8 cellular contexts compared by ENCODE assay signal in the genomic region with DNA sequence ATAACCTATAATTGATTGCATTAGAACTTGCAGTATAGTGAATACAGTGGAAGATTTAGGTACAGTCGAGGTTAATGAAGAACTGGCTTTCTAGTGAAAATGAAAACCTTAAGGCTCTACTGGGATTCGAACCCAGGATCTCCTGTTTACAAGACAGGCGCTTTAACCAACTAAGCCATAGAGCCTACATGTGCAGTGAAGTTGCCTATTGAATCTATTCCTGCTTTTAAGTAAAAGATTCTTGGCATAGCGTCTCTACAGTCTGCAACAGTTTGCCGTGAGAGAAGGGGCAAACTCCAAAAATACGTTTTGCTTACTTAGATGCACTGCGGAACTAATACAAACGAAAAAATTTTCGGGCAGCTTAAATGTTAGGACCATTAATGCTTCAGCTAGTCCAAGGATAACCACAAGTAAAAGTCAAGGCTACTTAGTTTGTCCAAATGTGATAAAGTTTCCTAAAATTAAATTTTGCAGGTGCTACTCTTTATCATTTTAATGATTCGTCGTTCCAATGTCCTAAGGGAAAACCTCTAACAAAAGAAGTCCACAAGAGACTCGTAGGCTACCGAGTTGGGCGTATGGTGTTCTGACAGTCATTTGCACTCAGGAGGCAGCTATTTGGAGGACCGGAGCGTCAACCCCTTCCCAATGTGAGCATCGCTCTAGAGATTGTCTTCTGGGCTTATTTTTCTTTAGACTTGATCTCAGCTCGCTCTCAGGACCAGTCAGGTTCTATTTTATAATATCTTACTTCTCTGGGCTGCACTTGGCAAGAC. TPM values are rescaled to one million over a fixed set of nuclear protein-coding genes. Genes with fewer than 3 reads are reported as not detected.
A peak's percentile ranks its signal among the peaks of the same experiment; 100 is the strongest.
DNase-seq lines count a peak whose midpoint lies in the region; ATAC-seq and TF ChIP-seq lines count a peak whose summit lies in the region.

No MANE protein-coding gene starts in this region.

- peak overlapping the region; percentile 59 for H3K4me3 Mint-ChIP-seq in activated CD4-positive, alpha-beta T cell treated with anti-CD3 and anti-CD28 coated beads for 36 hours
- H3K4me3 Mint-ChIP-seq in endothelial cell (ENCODE audit: unreplicated experiment) (peak overlapping the region; percentile 85), osteocyte (ENCODE audit: unreplicated experiment) (peak overlapping the region; percentile 61)

- DNase-seq in activated CD4-positive, alpha-beta T cell treated with anti-CD3 and anti-CD28 coated beads for 36 hours, result peak; percentile 39
- DNase-seq in activated CD4-positive, alpha-beta T cell treated with anti-CD3 and anti-CD28 coated beads, Interleukin-2, amount 50 U/mL, for 1 hour, result no peak
- peak; percentile 91 for DNase-seq in HT-29 (ENCODE audit: low spot score)
- peak; percentile 90 for DNase-seq in RKO (ENCODE audit: low spot score)
- peak; percentile 55 for DNase-seq in endothelial cell (ENCODE audit: low spot score)
- no peak for DNase-seq in osteocyte (ENCODE audit: extremely low spot score, unreplicated experiment)
- DNase-seq in cerebellum (ENCODE audit: low spot score), result no peak

- H3K27me3 Mint-ChIP-seq in activated CD4-positive, alpha-beta T cell treated with anti-CD3 and anti-CD28 coated beads for 36 hours, result peaks cover 41% of the 10 kb centered on the region
- H3K27me3 Mint-ChIP-seq in endothelial cell (ENCODE audit: unreplicated experiment) (no peaks in the 10 kb centered on the region), osteocyte (ENCODE audit: unreplicated experiment) (peaks cover 46% of the 10 kb centered on the region)

- ATAC-seq in activated CD4-positive, alpha-beta T cell treated with anti-CD3 and anti-CD28 coated beads for 36 hours, result peak; percentile 88
- no peak for ATAC-seq in HG03135 (IDR thresholded peaks at IDR 0.05; ENCODE audit: unreplicated experiment)

- TF ChIP-seq CTCF in endothelial cell (IDR thresholded peaks at IDR 0.05; ENCODE audit: unreplicated experiment) (no peak), osteocyte (IDR thresholded peaks at IDR 0.05) (no peak)

- CTCF ChIA-PET in activated CD4-positive, alpha-beta T cell treated with anti-CD3 and anti-CD28 coated beads for 36 hours (lab: Charles Lee), result interaction anchor here (0.5 to 1.6 kb wide), 6 partner anchors 11 to 411 kb away, joined by 3 to 4 read pairs (median 4); a partner anchor contains a TSS

- POLR2A ChIA-PET in activated CD4-positive, alpha-beta T cell treated with anti-CD3 and anti-CD28 coated beads for 36 hours (lab: Charles Lee), result no interaction called here

- intact Hi-C loops in activated CD4-positive, alpha-beta T cell treated with anti-CD3 and anti-CD28 coated beads for 36 hours (cut with DNase I, micrococcal nuclease), result loop anchor here in 1 of 2 experiments (2.0 kb wide), 1 partner anchor 14 kb away; no protein-coding TSS in a partner anchor

- no peaks in the 10 kb centered on the region for H3K36me3 Mint-ChIP-seq in activated CD4-positive, alpha-beta T cell treated with anti-CD3 and anti-CD28 coated beads for 36 hours (ENCODE audit: low read depth)
- no peaks in the 10 kb centered on the region for H3K36me3 Mint-ChIP-seq in endothelial cell (ENCODE audit: low read depth, unreplicated experiment)
- H3K36me3 Mint-ChIP-seq in osteocyte (ENCODE audit: unreplicated experiment), result no peaks in the 10 kb centered on the region

- no peak overlapping the region for H3K27ac Mint-ChIP-seq in activated CD4-positive, alpha-beta T cell treated with anti-CD3 and anti-CD28 coated beads for 36 hours
- peak overlapping the region; percentile 13 for H3K27ac Mint-ChIP-seq in endothelial cell (ENCODE audit: unreplicated experiment)
- H3K27ac Mint-ChIP-seq in osteocyte (ENCODE audit: unreplicated experiment), result no peak overlapping the region

- H3K4me1 Mint-ChIP-seq in activated CD4-positive, alpha-beta T cell treated with anti-CD3 and anti-CD28 coated beads for 36 hours, result peaks cover 11% of the 10 kb centered on the region
- H3K4me1 Mint-ChIP-seq in endothelial cell (ENCODE audit: unreplicated experiment), result peaks cover 9% of the 10 kb centered on the region
- peaks cover 7% of the 10 kb centered on the region for H3K4me1 Mint-ChIP-seq in osteocyte (ENCODE audit: unreplicated experiment)

- H3K9me3 Mint-ChIP-seq in activated CD4-positive, alpha-beta T cell treated with anti-CD3 and anti-CD28 coated beads for 36 hours (ENCODE audit: low read depth), result no peaks in the 10 kb centered on the region
- H3K9me3 Mint-ChIP-seq in endothelial cell (ENCODE audit: unreplicated experiment) (no peaks in the 10 kb centered on the region), osteocyte (ENCODE audit: unreplicated experiment) (no peaks in the 10 kb centered on the region)

RNA-seq across cellular contexts. Expression of a gene that starts 31.3 kb away (rescaled TPM):
- total RNA-seq in activated CD4-positive, alpha-beta T cell treated with anti-CD3 and anti-CD28 coated beads for 36 hours, result 1 to 10 TPM; 1.9 to 2.9 TPM
- 0.64 and 1.1 TPM in 2 replicates for total RNA-seq in HT-29 (2014; rRNA removed; shearing (Covaris generic))
- 6.8 TPM for total RNA-seq in endothelial cell (ENCODE audit: unreplicated experiment)
- 5.4 and 6.0 TPM in 2 replicates for total RNA-seq in osteocyte
- total RNA-seq in cerebellum, result 19.9 TPM

RNA-seq across cellular contexts. Expression of a gene that starts 41.0 kb away (rescaled TPM):
- total RNA-seq in activated CD4-positive, alpha-beta T cell treated with anti-CD3 and anti-CD28 coated beads for 36 hours, result not detected
- total RNA-seq in HT-29 (2014; rRNA removed; shearing (Covaris generic)), result not detected in 2 replicates
- total RNA-seq in endothelial cell (ENCODE audit: unreplicated experiment) (not detected), osteocyte (not detected in 2 replicates), cerebellum (not detected)

RNA-seq across cellular contexts. Expression of a gene that starts 51.1 kb away (rescaled TPM):
- not detected for total RNA-seq in activated CD4-positive, alpha-beta T cell treated with anti-CD3 and anti-CD28 coated beads for 36 hours
- total RNA-seq in HT-29 (2014; rRNA removed; shearing (Covaris generic)), result not detected in 2 replicates
- total RNA-seq in endothelial cell (ENCODE audit: unreplicated experiment), result not detected
- not detected in 2 replicates for total RNA-seq in osteocyte
- not detected for total RNA-seq in cerebellum

Comparison
In these comparisons a context has a peak if more than half of its experiments do, and no peak if none do; other contexts are left out.
1. DNase-seq: peak in activated CD4-positive, alpha-beta T cell treated with anti-CD3 and anti-CD28 coated beads for 36 hours (single experiment), HT-29 (single experiment), RKO (single experiment) and endothelial cell (single experiment); none in activated CD4-positive, alpha-beta T cell treated with anti-CD3 and anti-CD28 coated beads, Interleukin-2, amount 50 U/mL, for 1 hour (single experiment), osteocyte (single experiment) and cerebellum (single experiment).
2. Peak in every context shown above with its lines, with median percentiles within 50 percentile points of each other: H3K4me3 Mint-ChIP-seq.